8 cellular contexts compared by ENCODE assay signal in the genomic region with DNA sequence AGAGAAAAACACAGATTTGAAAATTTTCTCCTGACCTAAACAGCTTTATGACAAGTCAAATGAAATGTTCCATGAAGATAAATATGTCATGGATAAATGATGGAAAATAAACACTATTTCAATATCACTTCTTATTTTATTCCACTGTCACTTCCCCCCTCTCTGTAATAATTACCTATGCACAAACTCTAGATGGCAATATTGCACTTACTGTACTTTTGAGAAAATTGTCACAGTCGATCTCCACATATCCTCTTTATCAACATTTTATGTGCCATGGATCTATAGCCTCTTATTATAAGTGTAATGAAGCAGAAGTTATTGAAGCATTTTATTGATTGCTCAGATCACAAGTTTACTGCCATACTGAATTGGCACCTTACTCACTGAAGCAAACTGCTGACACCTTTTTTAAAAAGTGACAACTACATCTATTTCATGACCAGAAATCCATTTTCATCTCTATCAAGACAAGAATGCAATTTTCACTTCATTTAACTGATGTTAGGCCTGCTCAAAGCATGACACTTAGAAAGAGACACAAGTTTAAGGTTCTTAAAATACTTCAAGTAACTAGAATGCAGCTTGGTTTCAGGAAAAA.
DNase-seq lines count a peak whose midpoint lies in the region; FAIRE-seq and TF ChIP-seq lines count a peak whose summit lies in the region.

No MANE protein-coding gene starts in this region.

- no peaks in the 10 kb centered on the region for H3K36me3 Mint-ChIP-seq in CD8-positive, alpha-beta memory T cell

- BruUV-seq in OCI-LY7 (replicated peaks; lab: Mats Ljungman, UMichigan), result no TSS peak

- H3K36me3 ChIP-seq in OCI-LY7 (ENCODE audit: insufficient read depth, low read length), result no peaks in the 10 kb centered on the region
- H3K36me3 ChIP-seq in CD8-positive, alpha-beta memory T cell (ENCODE audit: insufficient read depth, low read length), result no peaks in the 10 kb centered on the region

- H3K4me3 ChIP-seq in OCI-LY7 (ENCODE audit: low read depth, low read length, poor library complexity, severe bottlenecking) (no peak overlapping the region), foreskin fibroblast (ENCODE audit: low read depth in 1 of 2, low read length in 2 of 2) (no peak overlapping the region)
- no peak overlapping the region for H3K4me3 ChIP-seq in CD8-positive, alpha-beta memory T cell (ENCODE audit: low read length)

- no peak overlapping the region for H3K4me2 ChIP-seq in OCI-LY7 (ENCODE audit: low read length)

- intact Hi-C loops in OCI-LY7 (cut with micrococcal nuclease; ENCODE audit: unreplicated experiment) (loop anchor here (5.0 to 10.0 kb wide), 2 partner anchors 636 to 719 kb away; no protein-coding TSS in a partner anchor), head of caudate nucleus (cut with DNase I) (no loop called here)

- no peak overlapping the region for H3K27ac Mint-ChIP-seq in CD8-positive, alpha-beta memory T cell

- H3K79me2 ChIP-seq in OCI-LY7 (ENCODE audit: insufficient read depth, low read depth, low read length), result no peaks in the 10 kb centered on the region

- POLR2A ChIA-PET in OCI-LY7 (lab: Charles Lee), result no interaction called here
- POLR2A ChIA-PET in CD8-positive, alpha-beta memory T cell (lab: Charles Lee), result no interaction called here

- no peak overlapping the region for H2AFZ ChIP-seq in OCI-LY7 (ENCODE audit: low read length)

- no peaks in the 10 kb centered on the region for H3K27me3 Mint-ChIP-seq in CD8-positive, alpha-beta memory T cell

- CTCF ChIA-PET in OCI-LY7 (lab: Charles Lee; ENCODE audit: unreplicated experiment), result no interaction called here
- CTCF ChIA-PET in CD8-positive, alpha-beta memory T cell (lab: Charles Lee), result no interaction called here

- H3K4me3 Mint-ChIP-seq in CD8-positive, alpha-beta memory T cell, result no peak overlapping the region

- no peaks in the 10 kb centered on the region for H3K27me3 ChIP-seq in CD8-positive, alpha-beta memory T cell (ENCODE audit: insufficient read depth, low read length, poor library complexity, severe bottlenecking)

- H3K4me1 Mint-ChIP-seq in CD8-positive, alpha-beta memory T cell, result no peaks in the 10 kb centered on the region

- DNase-seq in D721Med (ENCODE audit: insufficient read length, low spot score), result no peak
- peak; percentile 3 for DNase-seq in HTR-8/SVneo (ENCODE audit: insufficient read length, low spot score)
- DNase-seq in OCI-LY7 (ENCODE audit: low spot score), result peak; percentile 8
- DNase-seq in foreskin fibroblast, result no peak
- DNase-seq in CD1c-positive myeloid dendritic cell (ENCODE audit: extremely low spot score), result no peak
- DNase-seq in activated CD4-positive, alpha-beta T cell treated with anti-CD3 and anti-CD28 coated beads, Interleukin-2, amount 50 U/mL, for 48 hours, result no peak
- DNase-seq in CD8-positive, alpha-beta memory T cell, result no peak
- no peak for DNase-seq in head of caudate nucleus

- peak; percentile 74 for FAIRE-seq in D721Med (lab: Jason Lieb, UNC)
- FAIRE-seq in HTR-8/SVneo (lab: Jason Lieb, UNC), result no peak

- no peaks in the 10 kb centered on the region for H4K20me1 ChIP-seq in OCI-LY7 (ENCODE audit: insufficient read depth, low read length)

- H3K9me3 ChIP-seq in OCI-LY7 (ENCODE audit: low read length), result no peaks in the 10 kb centered on the region
- no peaks in the 10 kb centered on the region for H3K9me3 ChIP-seq in CD8-positive, alpha-beta memory T cell (ENCODE audit: low read length)

- peak; percentile 59 for TF ChIP-seq CTCF in D721Med (IDR thresholded peaks at IDR 0.05; ENCODE audit: insufficient read depth, missing control alignments)
- peak; percentile 73 for TF ChIP-seq CTCF in OCI-LY7 (conservative IDR thresholded peaks at IDR 0.05; ENCODE audit: low read length)
- TF ChIP-seq CTCF in foreskin fibroblast (IDR thresholded peaks at IDR 0.05; ENCODE audit: low read depth, low read length), result peak; percentile 17

- no peak overlapping the region for H3K27ac ChIP-seq in OCI-LY7 (ENCODE audit: low read depth, low read length, poor library complexity, severe bottlenecking)
- no peak overlapping the region for H3K27ac ChIP-seq in CD8-positive, alpha-beta memory T cell (ENCODE audit: low read depth, low read length)

- no peaks in the 10 kb centered on the region for H3K9me2 ChIP-seq in OCI-LY7 (ENCODE audit: insufficient read depth, low read length)

- no peaks in the 10 kb centered on the region for H3K4me1 ChIP-seq in OCI-LY7 (ENCODE audit: insufficient read depth, low read length, poor library complexity, severe bottlenecking)
- no peaks in the 10 kb centered on the region for H3K4me1 ChIP-seq in CD8-positive, alpha-beta memory T cell (ENCODE audit: insufficient read depth, low read length)

- H3K9me3 Mint-ChIP-seq in CD8-positive, alpha-beta memory T cell, result no peaks in the 10 kb centered on the region

Comparison
In these comparisons a context has a peak if more than half of its experiments do, and no peak if none do; other contexts are left out.
1. DNase-seq: peak in HTR-8/SVneo (single experiment) and OCI-LY7 (single experiment); none in D721Med (single experiment), foreskin fibroblast (0 of 2), CD1c-positive myeloid dendritic cell (single experiment), activated CD4-positive, alpha-beta T cell treated with anti-CD3 and anti-CD28 coated beads, Interleukin-2, amount 50 U/mL, for 48 hours (0 of 2), CD8-positive, alpha-beta memory T cell (0 of 5) and head of caudate nucleus (0 of 42).
2. CTCF ChIP-seq: peak in every context shown above with its lines; median percentile 73 in OCI-LY7; 59 in D721Med; 17 in foreskin fibroblast.